In genomic region chr6:136975089-136975715, GRCh38 we compare ENCODE assay signal across 21 cellular contexts. TPM values are rescaled to one million over a fixed set of nuclear protein-coding genes. Genes with fewer than 3 reads are reported as not detected.
DNase-seq lines count a peak whose midpoint lies in the region; ATAC-seq, FAIRE-seq and TF ChIP-seq lines count a peak whose summit lies in the region.
"Had no signal": no experiment of that assay in that cellular context is flagged by ENCODE, and none has a peak within 500 bp of the region (broad histone marks: within the 10 kb centered on the region; RNA-seq: fewer than 3 reads in every experiment).

No MANE protein-coding gene starts in this region.

- H3K27ac ChIP-seq in left ventricle myocardium inferior (replicated peaks), result peak overlapping the region; percentile 57
- H3K27ac ChIP-seq in right cardiac atrium (ENCODE audit: low read length), result no peak overlapping the region
- no peak overlapping the region for H3K27ac ChIP-seq in K562 (ENCODE audit: extremely low read depth, low read depth, low read length)
- H3K27ac ChIP-seq: BLaER1, KMS-11 had no signal

- no peak overlapping the region for H3K4me2 ChIP-seq in K562 (ENCODE audit: insufficient read depth, low read length)
- H3K4me2 ChIP-seq: BLaER1, KMS-11 had no signal

- H2AFZ ChIP-seq in K562 (ENCODE audit: low read depth, low read length), result no peak overlapping the region

- no peak for TF ChIP-seq POLR2A in K562 (conservative IDR thresholded peaks at IDR 0.05)

- no peak overlapping the region for H3K9ac ChIP-seq in K562 (ENCODE audit: insufficient read depth in 1 of 2, low read depth in 2 of 2, low read length in 2 of 2)
- H3K9ac ChIP-seq: BLaER1, KMS-11 had no signal

- POLR2A ChIA-PET in K562 (lab: Yijun Ruan, JAX), result interaction anchor here (1.5 kb wide), 1 partner anchor 11 kb away, joined by 3 read pairs; no protein-coding TSS in a partner anchor

- H3K79me2 ChIP-seq in K562 (ENCODE audit: control insufficient read depth, insufficient read depth, low read length), result no peaks in the 10 kb centered on the region

- H3K27me3 ChIP-seq in left ventricle myocardium inferior (ENCODE audit: low read depth), result peaks cover 4% of the 10 kb centered on the region
- H3K27me3 ChIP-seq in right cardiac atrium (ENCODE audit: control insufficient read depth, insufficient read depth), result no peaks in the 10 kb centered on the region
- H3K27me3 ChIP-seq in K562 (ENCODE audit: control insufficient read depth in 2 of 2, insufficient read depth in 2 of 2, low read length in 2 of 2), result peaks cover 5 to 15% of the 10 kb centered on the region in 2 experiments; a peak in 3 of 5 replicates
- H3K27me3 ChIP-seq: BLaER1 had no signal

- TF ChIP-seq CTCF in left ventricle myocardium inferior (IDR thresholded peaks at IDR 0.05; ENCODE audit: borderline replicate concordance), result no peak
- TF ChIP-seq CTCF in K562 (IDR thresholded peaks at IDR 0.05 in 2 of 3, conservative IDR thresholded peaks at IDR 0.05 in 1 of 3; ENCODE audit: insufficient read depth in 2 of 3, low read depth in 1 of 3, low read length in 3 of 3), result no peak

- 84% methylated on average over 3 of the region's 3 CpGs for WGBS in right cardiac atrium
- WGBS in K562 (ENCODE audit: insufficient coverage, low coverage, missing lambda C conversion rate), result 1% methylated on average over 3 of the region's 3 CpGs

- H3K36me3 ChIP-seq in left ventricle myocardium inferior (no peaks in the 10 kb centered on the region), K562 (ENCODE audit: control insufficient read depth, insufficient read depth, low read length) (no peaks in the 10 kb centered on the region)
- H3K36me3 ChIP-seq: BLaER1 had no signal

- in situ Hi-C loops in K562 (cut with MboI), result no loop called here

- CTCF ChIA-PET in K562 (lab: Yijun Ruan, JAX; ENCODE audit: low intra/inter-chr PET ratio), result no interaction called here

- no peak for TF ChIP-seq EP300 in K562 (IDR thresholded peaks at IDR 0.05; ENCODE audit: low read length)

- no peak for DNase-seq in left ventricle myocardium inferior
- DNase-seq in right cardiac atrium, result no peak
- DNase-seq in MV-4-11 (lab: John Stamatoyannopoulos, UW), result peak; percentile 45
- no peak for DNase-seq in K562 (ENCODE audit: extremely low read depth in 1 of 4, low spot score in 3 of 4)
- no peak for DNase-seq in NCI-H2107 treated with DMSO at 0.1 percent for 48 hours (lab: John Stamatoyannopoulos, UW; ENCODE audit: unreplicated experiment)
- DNase-seq in NK-92 treated with Interleukin-12 subunit alpha and Interleukin-12 subunit beta, amount 100 ng/mL, for 24 hours (lab: John Stamatoyannopoulos, UW), result no peak
- DNase-seq: CD8-positive, alpha-beta memory T cell; DMS79; NCI-H187; NCI-H69; SHP77 treated with DMSO at 0.1 percent for 48 hours had no signal

- H3K9me3 ChIP-seq in left ventricle myocardium inferior (replicated peaks) (no peaks in the 10 kb centered on the region), right cardiac atrium (ENCODE audit: control insufficient read depth, low read length) (no peaks in the 10 kb centered on the region), K562 (replicated peaks; ENCODE audit: control insufficient read depth, insufficient read depth, low read depth, low read length) (no peaks in the 10 kb centered on the region)
- H3K9me3 ChIP-seq: BLaER1 had no signal

- H4K20me1 ChIP-seq in K562 (replicated peaks; ENCODE audit: control insufficient read depth, insufficient read depth, low read length), result no peaks in the 10 kb centered on the region
- H4K20me1 ChIP-seq: BLaER1 had no signal

- H3K4me3 ChIP-seq in left ventricle myocardium inferior (no peak overlapping the region), right cardiac atrium (ENCODE audit: low read length) (no peak overlapping the region), K562 (no peak overlapping the region)
- H3K4me3 ChIP-seq: BLaER1 had no signal

- BruUV-seq in K562 (replicated peaks; lab: Mats Ljungman, UMichigan), result no TSS peak

- no peak for FAIRE-seq in K562 (lab: Jason Lieb, UNC)
- FAIRE-seq: D721Med, HepG2, RCC 7860 had no signal

- intact Hi-C loops in left ventricle myocardium inferior (cut with micrococcal nuclease) (no loop called here), right cardiac atrium (cut with DNase I) (no loop called here), K562 (cut with micrococcal nuclease) (no loop called here)

- ATAC-seq in right cardiac atrium (no peak), K562 (no peak), SK-N-SH treated with all-trans-retinoic acid at 6 μM for 48 hours (no peak), HG02970 (IDR thresholded peaks at IDR 0.05; ENCODE audit: low FRiP score, unreplicated experiment) (no peak)
- ATAC-seq: HepG2 had no signal

- no peak for TF ChIP-seq RAD21 in K562 (CRISPR knock-in tag; conservative IDR thresholded peaks at IDR 0.05 in 1 of 2, IDR thresholded peaks at IDR 0.05 in 1 of 2)

- H3K4me1 ChIP-seq in left ventricle myocardium inferior (peaks cover 9% of the 10 kb centered on the region), right cardiac atrium (ENCODE audit: control insufficient read depth, insufficient read depth, low read length) (peaks cover 2% of the 10 kb centered on the region), K562 (replicated peaks in 1 of 2; ENCODE audit: control insufficient read depth in 2 of 2, insufficient read depth in 2 of 2, low read length in 2 of 2) (no peaks in the 10 kb centered on the region)
- H3K4me1 ChIP-seq: BLaER1 had no signal

- no peaks in the 10 kb centered on the region for H3K9me1 ChIP-seq in K562 (ENCODE audit: control insufficient read depth, insufficient read depth, low read length)

TF ChIP-seq in K562, 482 proteins besides CTCF, POLR2A, EP300 and RAD21:
- TF ChIP-seq CC2D1A (IDR thresholded peaks at IDR 0.05) (no peak), HMBOX1 (IDR thresholded peaks at IDR 0.05) (peak; percentile 45)

TF ChIP-seq in SK-N-SH treated with all-trans-retinoic acid at 6 μM for 48 hours, 23 proteins besides CTCF, POLR2A, EP300 and RAD21:
- TF ChIP-seq OSR1 (CRISPR knock-in tag; IDR thresholded peaks at IDR 0.05) (no peak), ESRRG (CRISPR knock-in tag; IDR thresholded peaks at IDR 0.05) (no peak), TOX (CRISPR knock-in tag; IDR thresholded peaks at IDR 0.05; ENCODE audit: borderline replicate concordance) (no peak), PPARA (CRISPR knock-in tag; IDR thresholded peaks at IDR 0.05; ENCODE audit: borderline replicate concordance) (no peak), SNAI2 (CRISPR knock-in tag; IDR thresholded peaks at IDR 0.05) (no peak)
TF ChIP-seq in SK-N-SH treated with all-trans-retinoic acid at 6 μM for 48 hours: peak in this region for 0.

RNA-seq across cellular contexts. Expression of gene SLC35D3, which starts 53.1 kb away (rescaled TPM):
- total RNA-seq in left ventricle myocardium inferior (0.08 TPM), right cardiac atrium (not detected), K562 (2014; rRNA removed) (not detected in 2 replicates), K562 (2014; rRNA removed; fragmentation: Illumina TruSeq; extraction: Trizol) (not detected in 2 replicates), K562 (2015; rRNA removed; fragmentation: Illumina TruSeq; extraction: Trizol) (not detected in 2 replicates), K562 (2021) (not detected in 2 replicates)
- polyA plus RNA-seq in right cardiac atrium (0.05 TPM), K562 (2011; rRNA removed) (not detected in 2 replicates), K562 (2014; fragmentation: Illumina TruSeq; extraction: Trizol) (not detected in 2 replicates), K562 (2014; fragmentation: Nextera tagmentation; extraction: Ambion mirVana) (not detected), K562 (2014; rRNA removed) (not detected in 2 replicates)
- total RNA-seq in K562 (2011; cell fraction: chromatin; rRNA removed; ENCODE audit: low replicate concordance), result not detected in 2 replicates
- total RNA-seq in K562 (2011; cell fraction: nucleolus; rRNA removed), result not detected in 2 replicates
- total RNA-seq in K562 (2011; cell fraction: nucleoplasm; rRNA removed), result not detected in 2 replicates
- polyA plus RNA-seq in K562 (2011; cell fraction: cytosol; rRNA removed), result not detected in 2 replicates
- not detected in 2 replicates for polyA plus RNA-seq in K562 (2011; cell fraction: nucleus; rRNA removed)
- polyA plus RNA-seq in K562 (2012), result 0.06 TPM in 1 of 2 replicates, not detected in the other
- not detected in 2 replicates for polyA minus RNA-seq in K562 (2011; rRNA and poly(A)+ RNA removed)
- polyA minus RNA-seq in K562 (2011; cell fraction: cytosol; rRNA and poly(A)+ RNA removed), result not detected in 2 replicates
- polyA minus RNA-seq in K562 (2011; cell fraction: nucleus; rRNA and poly(A)+ RNA removed), result not detected in 2 replicates
- total RNA-seq: A172; CD8-positive, alpha-beta memory T cell; HepG2; M059J; T-helper 1 cell treated with Interleukin-12 subunit alpha and Interleukin-12 subunit beta and Interleukin-4 antibody, amounts not matched to agents 30 ng/mL and 1 ng/mL, for 36 hours had no signal
- polyA plus RNA-seq: CD8-positive, alpha-beta memory T cell; HepG2 had no signal
